ENCODE assay signal across 1 cellular context in the genomic region with DNA sequence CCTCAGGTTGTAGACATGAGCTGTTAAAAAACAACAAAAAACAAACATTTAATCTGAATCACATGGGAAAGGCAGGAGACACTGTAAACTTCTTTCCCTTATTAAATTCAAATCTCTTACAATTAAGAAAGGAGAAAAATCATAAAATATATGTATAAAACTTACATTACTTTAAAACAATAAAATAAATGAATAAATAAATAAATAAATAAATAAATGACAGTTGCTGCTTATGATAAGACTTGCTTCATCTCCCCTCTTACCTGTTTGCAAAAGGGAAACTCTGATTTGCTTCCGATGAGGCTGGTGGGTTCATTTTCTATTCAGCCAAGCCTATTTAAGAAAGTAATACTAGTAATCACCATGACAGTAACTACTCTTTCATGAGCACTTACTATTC.
A peak's percentile ranks its signal among the peaks of the same experiment; 100 is the strongest.
TF ChIP-seq lines count a peak whose summit lies in the region.

No MANE protein-coding gene starts in this region.

TF ChIP-seq in HEK293, 187 proteins besides CTCF, POLR2A, EP300 and RAD21 (continued from another document):
- TF ChIP-seq, protein P1, sequence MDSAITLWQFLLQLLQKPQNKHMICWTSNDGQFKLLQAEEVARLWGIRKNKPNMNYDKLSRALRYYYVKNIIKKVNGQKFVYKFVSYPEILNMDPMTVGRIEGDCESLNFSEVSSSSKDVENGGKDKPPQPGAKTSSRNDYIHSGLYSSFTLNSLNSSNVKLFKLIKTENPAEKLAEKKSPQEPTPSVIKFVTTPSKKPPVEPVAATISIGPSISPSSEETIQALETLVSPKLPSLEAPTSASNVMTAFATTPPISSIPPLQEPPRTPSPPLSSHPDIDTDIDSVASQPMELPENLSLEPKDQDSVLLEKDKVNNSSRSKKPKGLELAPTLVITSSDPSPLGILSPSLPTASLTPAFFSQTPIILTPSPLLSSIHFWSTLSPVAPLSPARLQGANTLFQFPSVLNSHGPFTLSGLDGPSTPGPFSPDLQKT (IDR thresholded peaks at IDR 0.05; ENCODE audit: borderline replicate concordance, low read depth, low read length), result no peak
- 0 out of 2 replicates have a peak, but pooled peaks have one; percentile 13 for TF ChIP-seq ZNF341 (tag by site-specific recombination; IDR thresholded peaks at IDR 0.05; ENCODE audit: low read depth)
- no peak for TF ChIP-seq HOXD13 (CRISPR knock-in tag; IDR thresholded peaks at IDR 0.05; ENCODE audit: borderline replicate concordance)
- no peak for TF ChIP-seq SP7 (tag by site-specific recombination; IDR thresholded peaks at IDR 0.05)
- no peak for TF ChIP-seq ZNF23 (tag by site-specific recombination; IDR thresholded peaks at IDR 0.05; ENCODE audit: borderline replicate concordance)
- no peak for TF ChIP-seq ZNF571 (tag by site-specific recombination; IDR thresholded peaks at IDR 0.05)
- TF ChIP-seq ZBTB17 (tag by site-specific recombination; IDR thresholded peaks at IDR 0.05), result no peak
- no peak for TF ChIP-seq BCL6B (tag by site-specific recombination; IDR thresholded peaks at IDR 0.05)
- no peak for TF ChIP-seq ZNF169 (tag by site-specific recombination; IDR thresholded peaks at IDR 0.05)
- no peak for TF ChIP-seq KLF10 (tag by site-specific recombination; IDR thresholded peaks at IDR 0.05)
- TF ChIP-seq ZNF664 (tag by site-specific recombination; IDR thresholded peaks at IDR 0.05), result no peak
- no peak for TF ChIP-seq ZNF335 (tag by site-specific recombination; conservative IDR thresholded peaks at IDR 0.05)
- no peak for TF ChIP-seq ZNF544 (tag by site-specific recombination; IDR thresholded peaks at IDR 0.05)
- no peak for TF ChIP-seq ZNF530 (tag by site-specific recombination; IDR thresholded peaks at IDR 0.05; ENCODE audit: low read depth)
- TF ChIP-seq ZBTB8A (tag by site-specific recombination; IDR thresholded peaks at IDR 0.05), result peak; percentile 64
- TF ChIP-seq ZNF585B (tag by site-specific recombination; IDR thresholded peaks at IDR 0.05), result no peak
- TF ChIP-seq ZNF18 (tag by site-specific recombination; IDR thresholded peaks at IDR 0.05), result no peak
- TF ChIP-seq ZNF548 (tag by site-specific recombination; IDR thresholded peaks at IDR 0.05), result no peak
- no peak for TF ChIP-seq SALL2 (tag by site-specific recombination; IDR thresholded peaks at IDR 0.05; ENCODE audit: borderline replicate concordance)
- no peak for TF ChIP-seq BCL11B (tag by site-specific recombination; IDR thresholded peaks at IDR 0.05; ENCODE audit: low read depth)
- no peak for TF ChIP-seq ZNF692 (tag by site-specific recombination; IDR thresholded peaks at IDR 0.05)
- TF ChIP-seq ZNF639 (tag by site-specific recombination; IDR thresholded peaks at IDR 0.05), result no peak
- 0 out of 2 replicates have a peak, but pooled peaks have one; percentile 35 for TF ChIP-seq ZBTB11 (tag by site-specific recombination; conservative IDR thresholded peaks at IDR 0.05; ENCODE audit: low read depth)
- TF ChIP-seq ZNF555 (tag by site-specific recombination; conservative IDR thresholded peaks at IDR 0.05), result peak; percentile 39
- TF ChIP-seq, protein P2, sequence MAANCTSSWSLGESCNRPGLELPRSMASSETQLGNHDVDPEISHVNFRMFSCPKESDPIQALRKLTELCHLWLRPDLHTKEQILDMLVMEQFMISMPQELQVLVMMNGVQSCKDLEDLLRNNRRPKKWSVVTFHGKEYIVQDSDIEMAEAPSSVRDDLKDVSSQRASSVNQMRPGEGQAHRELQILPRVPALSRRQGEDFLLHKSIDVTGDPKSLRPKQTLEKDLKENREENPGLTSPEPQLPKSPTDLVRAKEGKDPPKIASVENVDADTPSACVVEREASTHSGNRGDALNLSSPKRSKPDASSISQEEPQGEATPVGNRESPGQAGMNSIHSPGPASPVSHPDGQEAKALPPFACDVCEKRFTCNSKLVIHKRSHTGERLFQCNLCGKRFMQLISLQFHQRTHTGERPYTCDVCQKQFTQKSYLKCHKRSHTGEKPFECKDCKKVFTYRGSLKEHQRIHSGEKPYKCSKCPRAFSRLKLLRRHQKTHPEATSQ (tag by site-specific recombination; IDR thresholded peaks at IDR 0.05), result no peak
- TF ChIP-seq ZNF140 (tag by site-specific recombination; IDR thresholded peaks at IDR 0.05), result 0 out of 2 replicates have a peak, but pooled peaks have one; percentile 8
- TF ChIP-seq ZNF701 (tag by site-specific recombination; IDR thresholded peaks at IDR 0.05), result no peak
- no peak for TF ChIP-seq ZNF16 (tag by site-specific recombination; IDR thresholded peaks at IDR 0.05; ENCODE audit: low read depth)
- no peak for TF ChIP-seq ZNF2 (tag by site-specific recombination; IDR thresholded peaks at IDR 0.05)
- TF ChIP-seq IKZF3 (tag by site-specific recombination; IDR thresholded peaks at IDR 0.05), result no peak
- peak; percentile 37; the same call in 1 of the 2 replicates for TF ChIP-seq ZNF623 (tag by site-specific recombination; IDR thresholded peaks at IDR 0.05)
- TF ChIP-seq MYNN (tag by site-specific recombination; IDR thresholded peaks at IDR 0.05; ENCODE audit: borderline replicate concordance), result no peak
- TF ChIP-seq ZNF629 (tag by site-specific recombination; IDR thresholded peaks at IDR 0.05), result no peak
- TF ChIP-seq ZFHX2 (tag by site-specific recombination; conservative IDR thresholded peaks at IDR 0.05), result no peak
- TF ChIP-seq ZBTB7A (tag by site-specific recombination; IDR thresholded peaks at IDR 0.05; ENCODE audit: low read depth), result no peak
